Comparison of ENCODE assay signal across 8 cellular contexts in genomic region chr3:4290272-4290893, GRCh38. TPM values are rescaled to one million over a fixed set of nuclear protein-coding genes. Genes with fewer than 3 reads are reported as not detected.
DNase-seq lines count a peak whose midpoint lies in the region; ATAC-seq and TF ChIP-seq lines count a peak whose summit lies in the region.

No MANE protein-coding gene starts in this region.

- H3K27ac Mint-ChIP-seq in GM23338 = no peak overlapping the region
- no peak overlapping the region for H3K27ac Mint-ChIP-seq in activated CD4-positive, alpha-beta T cell treated with anti-CD3 and anti-CD28 coated beads, Interleukin-2, amount 10 ng/mL, durations not matched to agents 24 days and 14 days

- DNase-seq in A172 (ENCODE audit: low spot score) (peak; percentile 45), GM23338 (ENCODE audit: low spot score) (peak; percentile 55), fibroblast of villous mesenchyme (ENCODE audit: low read depth) (peak; percentile 52), pons (ENCODE audit: low spot score) (peak; percentile 62), NCI-H1436 (lab: John Stamatoyannopoulos, UW) (no peak)
- DNase-seq in activated CD4-positive, alpha-beta T cell treated with anti-CD3 and anti-CD28 coated beads, Interleukin-2, amount 10 ng/mL, durations not matched to agents 24 days and 14 days = peak; percentile 77

- H3K9ac ChIP-seq in Loucy (ENCODE audit: low read depth, low read length, poor library complexity, severe bottlenecking) = no peak overlapping the region

- H3K36me3 ChIP-seq in DOHH2 (ENCODE audit: control insufficient read depth, low read length) = no peaks in the 10 kb centered on the region
- H3K36me3 ChIP-seq in GM23338 (ENCODE audit: insufficient read depth) = no peaks in the 10 kb centered on the region
- no peaks in the 10 kb centered on the region for H3K36me3 ChIP-seq in Loucy (ENCODE audit: insufficient read depth, low read length)

- 0 out of 3 replicates have a peak, but pooled peaks have one; percentile 29 for ATAC-seq in GM23338

- H4K20me1 ChIP-seq in DOHH2 (ENCODE audit: control insufficient read depth, insufficient read depth, low read depth, low read length) (no peaks in the 10 kb centered on the region), GM23338 (replicated peaks; ENCODE audit: insufficient read depth) (no peaks in the 10 kb centered on the region), Loucy (ENCODE audit: insufficient read depth, low read length, poor library complexity, severe bottlenecking) (no peaks in the 10 kb centered on the region)

- no peaks in the 10 kb centered on the region for H3K36me3 Mint-ChIP-seq in GM23338 (ENCODE audit: low read depth)
- H3K36me3 Mint-ChIP-seq in activated CD4-positive, alpha-beta T cell treated with anti-CD3 and anti-CD28 coated beads, Interleukin-2, amount 10 ng/mL, durations not matched to agents 24 days and 14 days (ENCODE audit: low read depth) = no peaks in the 10 kb centered on the region

- H3K27ac ChIP-seq in DOHH2 (ENCODE audit: low read depth, low read length) = no peak overlapping the region
- H3K27ac ChIP-seq in GM23338 (ENCODE audit: low read depth) = no peak overlapping the region

- no peaks in the 10 kb centered on the region for H3K9me3 Mint-ChIP-seq in GM23338
- no peaks in the 10 kb centered on the region for H3K9me3 Mint-ChIP-seq in activated CD4-positive, alpha-beta T cell treated with anti-CD3 and anti-CD28 coated beads, Interleukin-2, amount 10 ng/mL, durations not matched to agents 24 days and 14 days

- intact Hi-C loops in activated CD4-positive, alpha-beta T cell treated with anti-CD3 and anti-CD28 coated beads, Interleukin-2, amount 10 ng/mL, durations not matched to agents 24 days and 14 days (cut with micrococcal nuclease) = loop anchor here (5.0 kb wide), 1 partner anchor 1093 kb away; no protein-coding TSS in a partner anchor

- no peaks in the 10 kb centered on the region for H3K27me3 Mint-ChIP-seq in GM23338 (ENCODE audit: insufficient read depth, low read depth, poor library complexity)
- H3K27me3 Mint-ChIP-seq in activated CD4-positive, alpha-beta T cell treated with anti-CD3 and anti-CD28 coated beads, Interleukin-2, amount 10 ng/mL, durations not matched to agents 24 days and 14 days = peaks cover 21% of the 10 kb centered on the region

- no peaks in the 10 kb centered on the region for H3K9me2 ChIP-seq in DOHH2 (replicated peaks; ENCODE audit: control insufficient read depth, low read length)
- no peaks in the 10 kb centered on the region for H3K9me2 ChIP-seq in GM23338 (ENCODE audit: insufficient read depth)
- no peaks in the 10 kb centered on the region for H3K9me2 ChIP-seq in Loucy (replicated peaks; ENCODE audit: low read depth, low read length)

- H3F3A ChIP-seq in DOHH2 (ENCODE audit: control insufficient read depth, insufficient read depth) = no peaks in the 10 kb centered on the region
- no peaks in the 10 kb centered on the region for H3F3A ChIP-seq in GM23338 (replicated peaks; ENCODE audit: low read depth)
- no peaks in the 10 kb centered on the region for H3F3A ChIP-seq in Loucy (ENCODE audit: low read depth)

- no peak overlapping the region for H3K4me3 Mint-ChIP-seq in GM23338
- no peak overlapping the region for H3K4me3 Mint-ChIP-seq in activated CD4-positive, alpha-beta T cell treated with anti-CD3 and anti-CD28 coated beads, Interleukin-2, amount 10 ng/mL, durations not matched to agents 24 days and 14 days

- no peak overlapping the region for H3K4me2 ChIP-seq in DOHH2 (ENCODE audit: low read length)
- no peak overlapping the region for H3K4me2 ChIP-seq in GM23338
- peak overlapping the region; percentile 38 for H3K4me2 ChIP-seq in Loucy (ENCODE audit: low read depth, low read length, poor library complexity, severe bottlenecking)

- H3K9me3 ChIP-seq in DOHH2 (ENCODE audit: control insufficient read depth, insufficient read depth, low read length) (no peaks in the 10 kb centered on the region), Loucy (ENCODE audit: insufficient read depth, low read depth, low read length) (no peaks in the 10 kb centered on the region)

- H3K4me3 ChIP-seq in DOHH2 (ENCODE audit: low read length) = no peak overlapping the region
- H3K4me3 ChIP-seq in GM23338 = no peak overlapping the region
- no peak overlapping the region for H3K4me3 ChIP-seq in Loucy (ENCODE audit: low read length, poor library complexity, severe bottlenecking)
- H3K4me3 ChIP-seq in fibroblast of villous mesenchyme (ENCODE audit: low read depth, low read length) = no peak overlapping the region

- H3K27me3 ChIP-seq in DOHH2 (ENCODE audit: control insufficient read depth, low read length) (peaks cover 8% of the 10 kb centered on the region; the same call in 1 of the 2 replicates), GM23338 (ENCODE audit: insufficient read depth) (no peaks in the 10 kb centered on the region), Loucy (ENCODE audit: insufficient read depth, low read length, poor library complexity, severe bottlenecking) (no peaks in the 10 kb centered on the region)

- peak; percentile 86 for TF ChIP-seq CTCF in DOHH2 (IDR thresholded peaks at IDR 0.05; ENCODE audit: low read depth, low read length, poor library complexity, severe bottlenecking)
- TF ChIP-seq CTCF in GM23338 (conservative IDR thresholded peaks at IDR 0.05; ENCODE audit: low read depth in 2 of 2) = peak; percentile 87 to 95
- TF ChIP-seq CTCF in Loucy (conservative IDR thresholded peaks at IDR 0.05; ENCODE audit: low read length) = peak; percentile 97
- peak; percentile 89 for TF ChIP-seq CTCF in fibroblast of villous mesenchyme (IDR thresholded peaks at IDR 0.05; ENCODE audit: insufficient read depth, low read depth, low read length)

- no peaks in the 10 kb centered on the region; the same call in 1 of the 2 replicates for H3K4me1 ChIP-seq in DOHH2 (ENCODE audit: control insufficient read depth, low read length)
- no peaks in the 10 kb centered on the region for H3K4me1 ChIP-seq in GM23338 (ENCODE audit: insufficient read depth)
- peaks cover 13% of the 10 kb centered on the region for H3K4me1 ChIP-seq in Loucy (ENCODE audit: insufficient read depth, low read length, poor library complexity, severe bottlenecking)

- no peaks in the 10 kb centered on the region for H3K79me2 ChIP-seq in DOHH2 (ENCODE audit: control insufficient read depth, low read length)
- H3K79me2 ChIP-seq in GM23338 (replicated peaks; ENCODE audit: insufficient read depth) = no peaks in the 10 kb centered on the region
- no peaks in the 10 kb centered on the region for H3K79me2 ChIP-seq in Loucy (ENCODE audit: insufficient read depth, low read length)

- peaks cover 3% of the 10 kb centered on the region; the same call in 2 of the 3 replicates for H3K4me1 Mint-ChIP-seq in GM23338
- no peaks in the 10 kb centered on the region for H3K4me1 Mint-ChIP-seq in activated CD4-positive, alpha-beta T cell treated with anti-CD3 and anti-CD28 coated beads, Interleukin-2, amount 10 ng/mL, durations not matched to agents 24 days and 14 days

- H2AFZ ChIP-seq in GM23338 = no peak overlapping the region
- H2AFZ ChIP-seq in Loucy (ENCODE audit: low read length) = peak overlapping the region; percentile 85

TF ChIP-seq in GM23338, 12 proteins besides CTCF, POLR2A, EP300 and RAD21 (continues in another document):
- no peak for TF ChIP-seq POLR2AphosphoS5 (IDR thresholded peaks at IDR 0.05; ENCODE audit: low read depth)

RNA-seq across cellular contexts. Expression of gene SETMAR, which starts 12.8 kb away (rescaled TPM):
- total RNA-seq in A172 (2014; rRNA removed; shearing (Covaris generic)) = 24.2 and 25.4 TPM in 2 replicates
- 14.6 and 19.8 TPM in 2 replicates for total RNA-seq in GM23338 (2014; rRNA removed; shearing (Covaris generic))
- 11.2 and 12.9 TPM in 2 replicates for polyA plus RNA-seq in GM23338 (2016; fragmentation: Nextera tagmentation; extraction: Ambion mirVana)
- 17.8 and 18.1 TPM in 2 replicates for total RNA-seq in activated CD4-positive, alpha-beta T cell treated with anti-CD3 and anti-CD28 coated beads, Interleukin-2, amount 10 ng/mL, durations not matched to agents 24 days and 14 days
- 9.1 and 11.3 TPM in 2 replicates for total RNA-seq in fibroblast of villous mesenchyme
